In genomic region chr1:230273141-230273710, GRCh38 we compare ENCODE assay signal across 19 cellular contexts.
A peak's percentile ranks its signal among the peaks of the same experiment; 100 is the strongest.
DNase-seq lines count a peak whose midpoint lies in the region; ATAC-seq and TF ChIP-seq lines count a peak whose summit lies in the region.
"Had no signal": no experiment of that assay in that cellular context is flagged by ENCODE, and none has a peak within 500 bp of the region (broad histone marks: within the 10 kb centered on the region; RNA-seq: fewer than 3 reads in every experiment).

No MANE protein-coding gene starts in this region.

- no peak for TF ChIP-seq POLR2A in GM18505 (IDR thresholded peaks at IDR 0.05; ENCODE audit: borderline replicate concordance, extremely low read depth, insufficient read depth, insufficient read length)

- no peak for TF ChIP-seq CTCF in HEK293 (tag by site-specific recombination; IDR thresholded peaks at IDR 0.05)

- no peaks in the 10 kb centered on the region for H3K9me3 ChIP-seq in HEK293 (ENCODE audit: control insufficient read depth, insufficient read depth, low read depth, low read length)
- H3K9me3 ChIP-seq: BE2C, gastroesophageal sphincter, right atrium auricular region, SJCRH30 had no signal

- peaks cover 11% of the 10 kb centered on the region for H3K36me3 Mint-ChIP-seq in T-helper 2 cell treated with Interferon-gamma antibody and Interleukin-4, amounts not matched to agents 5 μg/mL and 100 μg/mL, for 36 hours (ENCODE audit: low read depth)
- peaks cover 2% of the 10 kb centered on the region for H3K36me3 Mint-ChIP-seq in activated naive CD8-positive, alpha-beta T cell

- DNase-seq in T-helper 2 cell treated with Interferon-gamma antibody and Interleukin-4, amounts not matched to agents 5 μg/mL and 100 μg/mL, for 36 hours (ENCODE audit: low spot score) = no peak
- DNase-seq in T-helper 2 cell (no peak), NCI-H2107 (lab: John Stamatoyannopoulos, UW) (no peak), OCI-M1 (lab: John Stamatoyannopoulos, UW) (no peak)
- peak; percentile 15 for DNase-seq in stimulated activated CD8-positive, alpha-beta memory T cell treated with anti-CD3 and anti-CD28 coated beads, Interleukin-4, amount 100 ng/mL, for 48 hours
- DNase-seq: amniotic stem cell, BE2C, DMS153, NCI-H2171 treated with DMSO at 0.1 percent for 48 hours, NCI-H774, PC-3, SJCRH30 had no signal

- H3K27ac ChIP-seq in HEK293 (ENCODE audit: extremely low read depth, low read depth, low read length) = no peak overlapping the region
- H3K27ac ChIP-seq: 22Rv1, gastroesophageal sphincter, KMS-11, right atrium auricular region, SJCRH30 had no signal

- POLR2A ChIA-PET in HEK293 (lab: Yijun Ruan, JAX) = interaction anchor here (0.6 kb wide), 1 partner anchor 122 kb away, joined by 3 read pairs; no protein-coding TSS in a partner anchor

- no peak overlapping the region for H3K4me3 ChIP-seq in HEK293 (ENCODE audit: low read depth, low read length)
- H3K4me3 ChIP-seq: gastroesophageal sphincter, right atrium auricular region, SJCRH30 had no signal

- CTCF ChIA-PET in HEK293 (lab: Yijun Ruan, JAX) = no interaction called here

- no peak overlapping the region for H3K4me3 Mint-ChIP-seq in T-helper 2 cell treated with Interferon-gamma antibody and Interleukin-4, amounts not matched to agents 5 μg/mL and 100 μg/mL, for 36 hours
- H3K4me3 Mint-ChIP-seq in activated naive CD8-positive, alpha-beta T cell = no peak overlapping the region

- H3K4me1 ChIP-seq in HEK293 (ENCODE audit: control insufficient read depth, insufficient read depth, low read length) = peaks cover 12% of the 10 kb centered on the region
- H3K4me1 ChIP-seq: SJCRH30 had no signal

- H3K9me3 Mint-ChIP-seq in T-helper 2 cell treated with Interferon-gamma antibody and Interleukin-4, amounts not matched to agents 5 μg/mL and 100 μg/mL, for 36 hours = no peaks in the 10 kb centered on the region
- no peaks in the 10 kb centered on the region for H3K9me3 Mint-ChIP-seq in activated naive CD8-positive, alpha-beta T cell (ENCODE audit: low read depth)

- peaks cover 15 to 19% of the 10 kb centered on the region in 2 experiments for H3K36me3 ChIP-seq in HEK293 (ENCODE audit: control insufficient read depth in 2 of 2, insufficient read depth in 1 of 2, low read length in 2 of 2)

- ATAC-seq in GM18505 (IDR thresholded peaks at IDR 0.05; ENCODE audit: unreplicated experiment) = no peak
- ATAC-seq: gastroesophageal sphincter, PC-3 had no signal

- no peaks in the 10 kb centered on the region for H3K27me3 Mint-ChIP-seq in T-helper 2 cell treated with Interferon-gamma antibody and Interleukin-4, amounts not matched to agents 5 μg/mL and 100 μg/mL, for 36 hours (ENCODE audit: low read depth)
- H3K27me3 Mint-ChIP-seq in activated naive CD8-positive, alpha-beta T cell = no peaks in the 10 kb centered on the region

- peaks cover 38% of the 10 kb centered on the region for H3K4me1 Mint-ChIP-seq in T-helper 2 cell treated with Interferon-gamma antibody and Interleukin-4, amounts not matched to agents 5 μg/mL and 100 μg/mL, for 36 hours (ENCODE audit: low read depth)
- H3K4me1 Mint-ChIP-seq in activated naive CD8-positive, alpha-beta T cell (ENCODE audit: low read depth) = peaks cover 53% of the 10 kb centered on the region

- peak overlapping the region; percentile 37 for H3K27ac Mint-ChIP-seq in T-helper 2 cell treated with Interferon-gamma antibody and Interleukin-4, amounts not matched to agents 5 μg/mL and 100 μg/mL, for 36 hours
- peak overlapping the region; percentile 81 for H3K27ac Mint-ChIP-seq in activated naive CD8-positive, alpha-beta T cell

TF ChIP-seq in HEK293, 187 proteins besides CTCF, POLR2A, EP300 and RAD21:
- TF ChIP-seq SCRT1 (tag by site-specific recombination; IDR thresholded peaks at IDR 0.05; ENCODE audit: borderline replicate concordance) (peak; percentile 59; the same call in 1 of the 2 replicates), EGR2 (tag by site-specific recombination; IDR thresholded peaks at IDR 0.05; ENCODE audit: low read depth) (no peak), ZSCAN5A (tag by site-specific recombination; IDR thresholded peaks at IDR 0.05) (no peak), SCRT2 (tag by site-specific recombination; IDR thresholded peaks at IDR 0.05) (peak; percentile 80)
